Comparison of ENCODE assay signal across 15 cellular contexts in genomic region chr10:106819490-106819889, GRCh38.
"Had no signal": no experiment of that assay in that cellular context is flagged by ENCODE, and none has a peak within 500 bp of the region (broad histone marks: within the 10 kb centered on the region; RNA-seq: fewer than 3 reads in every experiment).

No MANE protein-coding gene starts in this region.

- H3K4me1 ChIP-seq: gastroesophageal sphincter, sigmoid colon, transverse colon had no signal

- H3K4me3 ChIP-seq: gastroesophageal sphincter, sigmoid colon, transverse colon had no signal

- DNase-seq: activated CD4-positive, alpha-beta T cell treated with anti-CD3 and anti-CD28 coated beads for 4 hours; activated effector memory CD4-positive, alpha-beta T cell treated with Interleukin-2 at 50 U/mL for 16 hours; activated T-cell treated with anti-CD3 and anti-CD28 coated beads, Interleukin-2, amount 50 U/mL, for 1 hour; brain microvascular endothelial cell; effector memory CD8-positive, alpha-beta T cell; kidney; left ventricle myocardium superior; mesenchymal stem cell; sigmoid colon; stimulated activated CD4-positive, alpha-beta T cell treated with anti-CD3 and anti-CD28 coated beads, Interleukin-2, amount 100 ng/mL, for 24 hours; stimulated activated naive CD4-positive, alpha-beta T cell; substantia nigra; transverse colon had no signal

- H3K27ac ChIP-seq: brain microvascular endothelial cell, epithelial cell of prostate, gastroesophageal sphincter, sigmoid colon, transverse colon had no signal

- H3K36me3 ChIP-seq: brain microvascular endothelial cell, gastroesophageal sphincter, sigmoid colon, transverse colon had no signal

- ATAC-seq: effector memory CD8-positive, alpha-beta T cell; gastroesophageal sphincter; left ventricle myocardium superior had no signal

- H3K9me3 ChIP-seq: gastroesophageal sphincter, sigmoid colon, transverse colon had no signal

- FAIRE-seq: kidney had no signal
